In the genomic region with DNA sequence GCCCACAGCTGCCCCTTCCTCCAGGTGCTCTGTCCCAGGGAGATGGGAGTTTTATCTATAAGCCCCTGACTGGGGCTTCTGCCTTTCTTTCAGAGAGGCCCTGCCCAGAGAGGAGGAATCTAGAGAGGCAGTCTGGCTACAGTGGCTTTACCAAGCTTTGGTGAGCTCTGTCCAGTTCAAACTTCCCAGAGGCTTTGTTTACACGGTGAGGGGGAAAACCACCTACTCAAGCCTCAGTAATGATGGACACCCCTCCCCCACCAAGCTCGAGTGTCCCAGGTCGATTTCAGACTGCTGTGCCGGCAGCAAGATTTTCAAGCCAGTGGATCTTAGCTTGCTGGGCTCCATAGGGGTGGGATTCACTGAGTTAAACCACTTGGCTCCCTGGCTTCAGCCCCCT, we compare ENCODE assay signal across 2 cellular contexts. TPM values are rescaled to one million over a fixed set of nuclear protein-coding genes. Genes with fewer than 3 reads are reported as not detected.
"Had no signal": no experiment of that assay in that cellular context is flagged by ENCODE, and none has a peak within 500 bp of the region (broad histone marks: within the 10 kb centered on the region; RNA-seq: fewer than 3 reads in every experiment).

No MANE protein-coding gene starts in this region.

RNA-seq across cellular contexts. Expression of a gene that starts 25.4 kb away (rescaled TPM):
- total RNA-seq: SJCRH30, SK-MEL-5 had no signal
